1 cellular context compared by ENCODE assay signal in genomic region chr1:16076003-16076870, GRCh38.
TF ChIP-seq lines count a peak whose summit lies in the region.

No MANE protein-coding gene starts in this region.

TF ChIP-seq in K562, 482 proteins besides CTCF, POLR2A, EP300 and RAD21 (continued from another document and continues in another):
- TF ChIP-seq RNF219 (CRISPR knock-in tag; IDR thresholded peaks at IDR 0.05) (no peak), ZNF717 (CRISPR knock-in tag; IDR thresholded peaks at IDR 0.05) (no peak), MEF2A (IDR thresholded peaks at IDR 0.05; ENCODE audit: control insufficient read depth, low read depth, low read length) (no peak), ZBTB1 (CRISPR knock-in tag; IDR thresholded peaks at IDR 0.05; ENCODE audit: borderline replicate concordance, low read depth) (no peak), DPF2 (IDR thresholded peaks at IDR 0.05) (peak; percentile 53), SNAPC5 (CRISPR knock-in tag; IDR thresholded peaks at IDR 0.05) (no peak), AFF1 (IDR thresholded peaks at IDR 0.05; ENCODE audit: low read depth in 1 of 2, partially characterized antibody in 2 of 2) (no peak), KAT2B (IDR thresholded peaks at IDR 0.05; ENCODE audit: low read depth, low read length) (no peak), ZNF696 (CRISPR knock-in tag; conservative IDR thresholded peaks at IDR 0.05) (no peak), SRSF7 (optimal IDR thresholded peaks at IDR 0.05; ENCODE audit: low read depth, low read length) (no peak), SNIP1 (IDR thresholded peaks at IDR 0.05; ENCODE audit: low read depth) (no peak), TSC22D4 (tag; IDR thresholded peaks at IDR 0.05) (no peak), PBX2 (CRISPR knock-in tag; IDR thresholded peaks at IDR 0.05; ENCODE audit: low read depth) (no peak), PBX2 (tag; conservative IDR thresholded peaks at IDR 0.05; ENCODE audit: low read depth) (no peak), MTF1 (CRISPR knock-in tag; IDR thresholded peaks at IDR 0.05; ENCODE audit: borderline replicate concordance) (no peak), TAF1 (IDR thresholded peaks at IDR 0.05; ENCODE audit: control insufficient read depth, extremely low read depth, insufficient read depth, low read length, severe bottlenecking) (peak; percentile 14), L3MBTL2 (IDR thresholded peaks at IDR 0.05) (no peak), ZNF23 (CRISPR knock-in tag; IDR thresholded peaks at IDR 0.05) (no peak), RBM14 (IDR thresholded peaks at IDR 0.05; ENCODE audit: borderline replicate concordance, insufficient read depth, low read depth, low read length) (no peak), HES1 (IDR thresholded peaks at IDR 0.05; ENCODE audit: low read depth) (no peak), ZNF324 (CRISPR knock-in tag; IDR thresholded peaks at IDR 0.05) (no peak), KAT8 (IDR thresholded peaks at IDR 0.05; ENCODE audit: low read depth) (no peak), SRSF9 (IDR thresholded peaks at IDR 0.05; ENCODE audit: borderline replicate concordance, low read depth, low read length) (no peak), TCF7L2 (IDR thresholded peaks at IDR 0.05; ENCODE audit: low read depth, low read length) (no peak), CTBP1 (IDR thresholded peaks at IDR 0.05; ENCODE audit: borderline replicate concordance) (peak; percentile 60; the same call in 1 of the 2 replicates), CSDE1 (IDR thresholded peaks at IDR 0.05) (no peak), RREB1 (CRISPR knock-in tag; IDR thresholded peaks at IDR 0.05) (no peak), TAF9B (IDR thresholded peaks at IDR 0.05; ENCODE audit: partially characterized antibody) (no peak), E2F3 (CRISPR knock-in tag; IDR thresholded peaks at IDR 0.05) (no peak), CHD2 (IDR thresholded peaks at IDR 0.05; ENCODE audit: low read depth, low read length) (no peak), BCOR (IDR thresholded peaks at IDR 0.05) (no peak), YY1 (IDR thresholded peaks at IDR 0.05; ENCODE audit: borderline replicate concordance in 1 of 3, control insufficient read depth in 1 of 3, extremely low read depth in 1 of 3, insufficient read depth in 3 of 3, insufficient read length in 1 of 3, insufficient replicate concordance in 2 of 3, low read depth in 1 of 3, low read length in 2 of 3) (peak in 1 of 3 experiments; percentile 40), NR3C1 (CRISPR knock-in tag; IDR thresholded peaks at IDR 0.05) (no peak), ELK1 (CRISPR knock-in tag; IDR thresholded peaks at IDR 0.05) (no peak), JUNB (CRISPR knock-in tag; conservative IDR thresholded peaks at IDR 0.05) (no peak), ZNF280A (IDR thresholded peaks at IDR 0.05; ENCODE audit: low read depth, partially characterized antibody) (no peak), CC2D1A (IDR thresholded peaks at IDR 0.05) (no peak), ELF2 (CRISPR knock-in tag; IDR thresholded peaks at IDR 0.05) (no peak), MYNN (IDR thresholded peaks at IDR 0.05) (peak; percentile 62; the same call in 1 of the 2 replicates), MYNN (CRISPR knock-in tag; IDR thresholded peaks at IDR 0.05) (no peak), BRD9 (IDR thresholded peaks at IDR 0.05; ENCODE audit: low read depth, partially characterized antibody) (no peak), MAZ (CRISPR knock-in tag; conservative IDR thresholded peaks at IDR 0.05 in 1 of 2, IDR thresholded peaks at IDR 0.05 in 1 of 2) (peak in 1 of 2 experiments; percentile 35; a peak in 1 of 4 replicates), TFAP4 (CRISPR knock-in tag; IDR thresholded peaks at IDR 0.05; ENCODE audit: borderline replicate concordance) (peak; percentile 95)
